Comparison of ENCODE assay signal across 14 cellular contexts in the genomic region with DNA sequence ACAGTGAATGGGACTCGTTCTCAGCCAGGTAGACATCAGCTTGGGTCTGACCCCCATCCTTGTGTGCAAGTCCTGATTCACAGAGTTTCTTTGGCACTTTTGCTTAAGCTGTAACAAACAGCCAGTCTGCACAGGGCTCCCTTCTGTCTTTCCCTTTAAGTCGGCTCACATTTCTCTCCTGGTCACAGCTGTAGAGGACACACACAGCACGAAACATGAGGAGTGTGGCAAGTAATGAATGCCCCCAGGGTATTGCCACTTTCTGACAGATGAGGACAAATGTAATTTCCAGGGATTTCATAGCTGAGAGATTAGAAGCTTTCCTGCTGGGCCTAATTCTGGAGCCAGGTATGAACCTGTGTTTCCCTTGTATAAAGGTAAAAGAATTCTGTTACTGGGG.
DNase-seq lines count a peak whose midpoint lies in the region; TF ChIP-seq lines count a peak whose summit lies in the region.
"Had no signal": no experiment of that assay in that cellular context is flagged by ENCODE, and none has a peak within 500 bp of the region (broad histone marks: within the 10 kb centered on the region; RNA-seq: fewer than 3 reads in every experiment).

No MANE protein-coding gene starts in this region.

- H3K27ac Mint-ChIP-seq in brain, result peak overlapping the region in 3 of 5 experiments; percentile 24 to 55 (median 41)
- H3K27ac Mint-ChIP-seq: T-cell had no signal

- no peak overlapping the region for H3K4me3 ChIP-seq in HEK293 (ENCODE audit: low read depth, low read length)
- H3K4me3 ChIP-seq: BLaER1 treated with 17β-estradiol and CSF1 and Interleukin-3, amounts not matched to agents 10 nM and 100 nM had no signal

- no peaks in the 10 kb centered on the region for H3K36me3 Mint-ChIP-seq in brain
- H3K36me3 Mint-ChIP-seq: T-cell had no signal

- H3K4me3 Mint-ChIP-seq in brain, result no peak overlapping the region
- H3K4me3 Mint-ChIP-seq: T-cell had no signal

- DNase-seq in NCI-H146 (lab: John Stamatoyannopoulos, UW) (peak; percentile 98), NCI-H2171 treated with DMSO at 0.1 percent for 48 hours (lab: John Stamatoyannopoulos, UW) (peak; percentile 89), T-helper 2 cell (no peak), RKO (ENCODE audit: low spot score) (no peak)
- DNase-seq in activated naive CD4-positive, alpha-beta T cell treated with Interleukin-2 at 50 U/mL for 16 hours, result no peak
- DNase-seq: DMS79, KBM-7, NCI-H1105 treated with DMSO at 0.1 percent for 48 hours, NCI-H2029, T-cell, T-helper 9 cell had no signal

- POLR2A ChIA-PET in HEK293 (lab: Yijun Ruan, JAX), result no interaction called here

- no peak overlapping the region for H3K27ac ChIP-seq in HEK293 (ENCODE audit: extremely low read depth, low read depth, low read length)
- H3K27ac ChIP-seq: BLaER1 treated with 17β-estradiol and CSF1 and Interleukin-3, amounts not matched to agents 10 nM and 100 nM had no signal

- CTCF ChIA-PET in HEK293 (lab: Yijun Ruan, JAX), result no interaction called here

- H3K9me3 ChIP-seq in HEK293 (ENCODE audit: control insufficient read depth, insufficient read depth, low read depth, low read length), result no peaks in the 10 kb centered on the region

- H3K4me1 Mint-ChIP-seq in brain, result peaks cover 63% of the 10 kb centered on the region
- H3K4me1 Mint-ChIP-seq: T-cell had no signal

- H3K27me3 Mint-ChIP-seq in brain, result peaks cover 9% of the 10 kb centered on the region

- H3K9me3 Mint-ChIP-seq in brain, result peaks cover 0 to 3% (median 0%) of the 10 kb centered on the region in 5 experiments
- H3K9me3 Mint-ChIP-seq: T-cell had no signal

- H3K4me1 ChIP-seq in HEK293 (ENCODE audit: control insufficient read depth, insufficient read depth, low read length), result no peaks in the 10 kb centered on the region

- no peak for TF ChIP-seq CTCF in HEK293 (tag by site-specific recombination; IDR thresholded peaks at IDR 0.05)
- TF ChIP-seq CTCF in brain (conservative IDR thresholded peaks at IDR 0.05), result no peak

- no peaks in the 10 kb centered on the region for H3K36me3 ChIP-seq in HEK293 (ENCODE audit: control insufficient read depth in 2 of 2, insufficient read depth in 1 of 2, low read length in 2 of 2)
- H3K36me3 ChIP-seq: BLaER1 treated with 17β-estradiol and CSF1 and Interleukin-3, amounts not matched to agents 10 nM and 100 nM had no signal

TF ChIP-seq in HEK293, 187 proteins besides CTCF, POLR2A, EP300 and RAD21:
- no peak for TF ChIP-seq KLF7 (tag by site-specific recombination; IDR thresholded peaks at IDR 0.05; ENCODE audit: borderline replicate concordance)
- TF ChIP-seq ZNF521 (tag by site-specific recombination; IDR thresholded peaks at IDR 0.05), result no peak
- no peak for TF ChIP-seq ZNF596 (tag by site-specific recombination; IDR thresholded peaks at IDR 0.05)
- peak; percentile 49; the same call in 1 of the 2 replicates for TF ChIP-seq ZIC2 (tag by site-specific recombination; IDR thresholded peaks at IDR 0.05)
- TF ChIP-seq ZNF202 (tag by site-specific recombination; IDR thresholded peaks at IDR 0.05; ENCODE audit: borderline replicate concordance), result no peak
- no peak for TF ChIP-seq ZNF416 (tag by site-specific recombination; IDR thresholded peaks at IDR 0.05)

Comparison
In these comparisons a context has a peak if more than half of its experiments do, and no peak if none do; other contexts are left out.
1. DNase-seq: peak in NCI-H146 (single experiment) and NCI-H2171 treated with DMSO at 0.1 percent for 48 hours (single experiment); none in activated naive CD4-positive, alpha-beta T cell treated with Interleukin-2 at 50 U/mL for 16 hours (single experiment), T-helper 2 cell (0 of 5) and RKO (single experiment).